8 cellular contexts compared by ENCODE assay signal in genomic region chr9:83965350-83966208, GRCh38. TPM values are rescaled to one million over a fixed set of nuclear protein-coding genes. Genes with fewer than 3 reads are reported as not detected.
DNase-seq lines count a peak whose midpoint lies in the region; ATAC-seq, FAIRE-seq and TF ChIP-seq lines count a peak whose summit lies in the region.

No MANE protein-coding gene starts in this region.

- H3K27me3 ChIP-seq in HUES48 (ENCODE audit: control insufficient read depth, insufficient read depth, low read length): no peaks in the 10 kb centered on the region
- no peaks in the 10 kb centered on the region for H3K27me3 ChIP-seq in ovary

- WGBS in ovary, 3 donors: 36 to 41% (median 36%) methylated on average over 11 of the region's 11 CpGs

- ATAC-seq in activated CD8-positive, alpha-beta T cell treated with anti-CD3 and anti-CD28 coated beads, Interleukin-2, amount 10 ng/mL, durations not matched to agents 7 days and 5 days: peak; percentile 24
- no peak for ATAC-seq in HG02970 (IDR thresholded peaks at IDR 0.05; ENCODE audit: low FRiP score, unreplicated experiment)

- no peak overlapping the region for H3K9ac ChIP-seq in HUES48 (ENCODE audit: low read depth, low read length)

- peaks cover 4% of the 10 kb centered on the region for H3K4me1 Mint-ChIP-seq in activated CD8-positive, alpha-beta T cell treated with anti-CD3 and anti-CD28 coated beads, Interleukin-2, amount 10 ng/mL, durations not matched to agents 7 days and 5 days (ENCODE audit: low read depth)
- peaks cover 4% of the 10 kb centered on the region for H3K4me1 Mint-ChIP-seq in mesothelial cell of epicardium

- no peaks in the 10 kb centered on the region for H3K9me3 Mint-ChIP-seq in activated CD8-positive, alpha-beta T cell treated with anti-CD3 and anti-CD28 coated beads, Interleukin-2, amount 10 ng/mL, durations not matched to agents 7 days and 5 days (ENCODE audit: insufficient read depth)
- no peaks in the 10 kb centered on the region for H3K9me3 Mint-ChIP-seq in mesothelial cell of epicardium

- intact Hi-C loops in ovary (cut with DNase I): no loop called here

- H3K27ac ChIP-seq in HUES48 (ENCODE audit: low read depth, low read length) (peak overlapping the region; percentile 59), ovary (no peak overlapping the region)

- peak; percentile 84 for DNase-seq in DMS 273 treated with DMSO at 0.1 percent for 48 hours (lab: John Stamatoyannopoulos, UW)
- no peak for DNase-seq in activated CD8-positive, alpha-beta T cell treated with anti-CD3 and anti-CD28 coated beads, Interleukin-2, amount 10 ng/mL, durations not matched to agents 7 days and 5 days
- DNase-seq in mesothelial cell of epicardium (ENCODE audit: low spot score in 2 of 2, unreplicated experiment in 2 of 2): no peak
- DNase-seq in COR-L47 (lab: John Stamatoyannopoulos, UW): no peak
- DNase-seq in ovary: no peak
- no peak for DNase-seq in RCC 7860 (ENCODE audit: low spot score)

- no peaks in the 10 kb centered on the region for H3K9me3 ChIP-seq in HUES48 (ENCODE audit: control insufficient read depth, insufficient read depth, low read length)
- H3K9me3 ChIP-seq in ovary: no peaks in the 10 kb centered on the region

- peaks cover 46% of the 10 kb centered on the region for H3K36me3 Mint-ChIP-seq in activated CD8-positive, alpha-beta T cell treated with anti-CD3 and anti-CD28 coated beads, Interleukin-2, amount 10 ng/mL, durations not matched to agents 7 days and 5 days (ENCODE audit: low read depth)
- peaks cover 28% of the 10 kb centered on the region for H3K36me3 Mint-ChIP-seq in mesothelial cell of epicardium

- TF ChIP-seq CTCF in mesothelial cell of epicardium (IDR thresholded peaks at IDR 0.05; ENCODE audit: unreplicated experiment) (no peak), ovary (IDR thresholded peaks at IDR 0.05) (no peak)

- POLR2A ChIA-PET in activated CD8-positive, alpha-beta T cell treated with anti-CD3 and anti-CD28 coated beads, Interleukin-2, amount 10 ng/mL, durations not matched to agents 7 days and 5 days (lab: Charles Lee): interaction anchor here (1.3 to 4.3 kb wide), 2 partner anchors 9 to 14 kb away, joined by 4 to 30 read pairs; partner anchors contain the start of genes HNRNPK and RMI1

- H3K4me1 ChIP-seq in HUES48 (ENCODE audit: control insufficient read depth, insufficient read depth, low read length) (no peaks in the 10 kb centered on the region), ovary (ENCODE audit: insufficient read depth) (peaks cover 3% of the 10 kb centered on the region)

- no peak for TF ChIP-seq EP300 in ovary (IDR thresholded peaks at IDR 0.05)

- H3K27me3 Mint-ChIP-seq in activated CD8-positive, alpha-beta T cell treated with anti-CD3 and anti-CD28 coated beads, Interleukin-2, amount 10 ng/mL, durations not matched to agents 7 days and 5 days (ENCODE audit: low read depth): no peaks in the 10 kb centered on the region
- no peaks in the 10 kb centered on the region for H3K27me3 Mint-ChIP-seq in mesothelial cell of epicardium (ENCODE audit: low read depth)

- no peak overlapping the region for H3K27ac Mint-ChIP-seq in activated CD8-positive, alpha-beta T cell treated with anti-CD3 and anti-CD28 coated beads, Interleukin-2, amount 10 ng/mL, durations not matched to agents 7 days and 5 days
- peak overlapping the region; percentile 47 for H3K27ac Mint-ChIP-seq in mesothelial cell of epicardium

- H3K36me3 ChIP-seq in HUES48 (ENCODE audit: control insufficient read depth, insufficient read depth, low read length): peaks cover 41% of the 10 kb centered on the region
- H3K36me3 ChIP-seq in ovary: no peaks in the 10 kb centered on the region

- no peak overlapping the region for H3K4me3 ChIP-seq in HUES48 (ENCODE audit: low read depth, low read length)
- H3K4me3 ChIP-seq in ovary: no peak overlapping the region

- CTCF ChIA-PET in activated CD8-positive, alpha-beta T cell treated with anti-CD3 and anti-CD28 coated beads, Interleukin-2, amount 10 ng/mL, durations not matched to agents 7 days and 5 days (lab: Charles Lee): interaction anchor here (0.8 kb wide), 1 partner anchor 28 kb away, joined by 3 read pairs; no protein-coding TSS in a partner anchor

- no peak for TF ChIP-seq POLR2A in ovary (IDR thresholded peaks at IDR 0.05)

- H3K4me3 Mint-ChIP-seq in activated CD8-positive, alpha-beta T cell treated with anti-CD3 and anti-CD28 coated beads, Interleukin-2, amount 10 ng/mL, durations not matched to agents 7 days and 5 days: no peak overlapping the region
- H3K4me3 Mint-ChIP-seq in mesothelial cell of epicardium: no peak overlapping the region

- FAIRE-seq in RCC 7860 (lab: Jason Lieb, UNC): no peak

RNA-seq across cellular contexts. Expression of gene HNRNPK, which starts 14.4 kb away (rescaled TPM):
- total RNA-seq in activated CD8-positive, alpha-beta T cell treated with anti-CD3 and anti-CD28 coated beads, Interleukin-2, amount 10 ng/mL, durations not matched to agents 7 days and 5 days: 100 to 1,000 TPM; 683 to 726 TPM
- 672 to 696 TPM (median 682 TPM) in 3 replicates for total RNA-seq in mesothelial cell of epicardium
- total RNA-seq in ovary: 100 to 1,000 TPM; 302 to 565 (median 485) TPM
- 100 to 1,000 TPM; 343 to 646 TPM for polyA plus RNA-seq in ovary

RNA-seq across cellular contexts. Expression of gene RMI1, which starts 15.0 kb away (rescaled TPM):
- 10 to 100 TPM; 23.3 to 23.6 TPM for total RNA-seq in activated CD8-positive, alpha-beta T cell treated with anti-CD3 and anti-CD28 coated beads, Interleukin-2, amount 10 ng/mL, durations not matched to agents 7 days and 5 days
- total RNA-seq in mesothelial cell of epicardium: 8.8 to 9.8 TPM (median 9.2 TPM) in 3 replicates
- 1 to 10 TPM; 3.7 to 8.0 (median 4.8) TPM for total RNA-seq in ovary
- polyA plus RNA-seq in ovary: 1 to 10 TPM; 3.2 to 3.4 TPM

RNA-seq across cellular contexts. Expression of gene KIF27, which starts 44.3 kb away (rescaled TPM):
- total RNA-seq in activated CD8-positive, alpha-beta T cell treated with anti-CD3 and anti-CD28 coated beads, Interleukin-2, amount 10 ng/mL, durations not matched to agents 7 days and 5 days: 1 to 10 TPM; 1.9 to 3.2 TPM
- total RNA-seq in mesothelial cell of epicardium (11.6 to 13.7 TPM (median 13.2 TPM) in 3 replicates), ovary (10 to 100 TPM in 4 of 7 donors, 1 to 10 TPM in 3; 7.4 to 16.2 (median 10.4) TPM)
- polyA plus RNA-seq in ovary: 1 to 10 TPM; 1.5 to 4.3 TPM
